ENCODE assay signal across 12 cellular contexts in the genomic region with DNA sequence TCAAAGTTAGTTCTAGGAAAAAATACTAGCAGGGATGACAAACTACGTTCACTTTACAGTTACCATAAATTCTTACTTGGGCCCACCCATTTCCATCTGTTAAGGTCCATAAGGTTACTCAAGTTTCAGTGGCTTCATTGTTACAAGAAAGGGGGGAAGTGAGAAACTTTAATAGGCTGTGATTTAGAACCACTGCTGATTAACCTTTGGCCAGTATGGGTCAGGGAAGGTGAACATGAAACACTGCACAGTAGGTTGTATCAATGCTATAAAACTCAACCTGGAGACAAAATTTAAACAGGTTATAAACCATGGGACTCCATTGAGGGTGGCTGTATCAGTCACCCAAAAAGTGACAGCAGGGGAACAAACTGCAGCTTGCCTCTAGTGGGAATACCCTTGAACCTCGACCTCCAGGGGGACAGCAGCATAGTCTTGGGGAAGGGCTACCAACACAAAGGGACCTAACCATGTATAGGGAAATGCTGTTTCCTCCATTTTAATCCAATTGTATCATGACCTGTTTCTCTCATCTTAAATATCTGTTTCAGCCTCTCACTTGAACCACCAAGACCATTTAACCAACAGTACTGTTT. TPM values are rescaled to one million over a fixed set of nuclear protein-coding genes. Genes with fewer than 3 reads are reported as not detected.
DNase-seq lines count a peak whose midpoint lies in the region; ATAC-seq and TF ChIP-seq lines count a peak whose summit lies in the region.
"Had no signal": no experiment of that assay in that cellular context is flagged by ENCODE, and none has a peak within 500 bp of the region (broad histone marks: within the 10 kb centered on the region; RNA-seq: fewer than 3 reads in every experiment).

No MANE protein-coding gene starts in this region.

- H3K27me3 Mint-ChIP-seq in activated CD4-positive, alpha-beta T cell treated with anti-CD3 and anti-CD28 coated beads for 36 hours = no peaks in the 10 kb centered on the region
- no peaks in the 10 kb centered on the region for H3K27me3 Mint-ChIP-seq in brain
- no peaks in the 10 kb centered on the region for H3K27me3 Mint-ChIP-seq in progenitor cell of endocrine pancreas

- peaks cover 50% of the 10 kb centered on the region for H3K4me1 Mint-ChIP-seq in activated CD4-positive, alpha-beta T cell treated with anti-CD3 and anti-CD28 coated beads for 36 hours
- H3K4me1 Mint-ChIP-seq in brain = peaks cover 53% of the 10 kb centered on the region
- H3K4me1 Mint-ChIP-seq in progenitor cell of endocrine pancreas (ENCODE audit: low read depth) = no peaks in the 10 kb centered on the region

- H3K36me3 ChIP-seq in HEK293 (ENCODE audit: control insufficient read depth in 2 of 2, insufficient read depth in 1 of 2, low read length in 2 of 2) = peaks cover 65 to 92% of the 10 kb centered on the region in 2 experiments

- H3K36me3 Mint-ChIP-seq in activated CD4-positive, alpha-beta T cell treated with anti-CD3 and anti-CD28 coated beads for 36 hours (ENCODE audit: low read depth) = peaks cover 69% of the 10 kb centered on the region
- H3K36me3 Mint-ChIP-seq in brain (peaks cover 77% of the 10 kb centered on the region), progenitor cell of endocrine pancreas (ENCODE audit: insufficient read depth) (peaks cover 19% of the 10 kb centered on the region)

- intact Hi-C loops in activated CD4-positive, alpha-beta T cell treated with anti-CD3 and anti-CD28 coated beads for 36 hours (cut with DNase I, micrococcal nuclease) = no loop called here

- CTCF ChIA-PET in activated CD4-positive, alpha-beta T cell treated with anti-CD3 and anti-CD28 coated beads for 36 hours (lab: Charles Lee) = interaction anchor here (0.7 kb wide), 1 partner anchor 55 kb away, joined by 3 read pairs; no protein-coding TSS in a partner anchor
- CTCF ChIA-PET in HEK293 (lab: Yijun Ruan, JAX) = interaction anchor here (0.7 kb wide), 1 partner anchor 657 kb away, joined by 3 read pairs; no protein-coding TSS in a partner anchor

- peak overlapping the region; percentile 72 for H3K27ac Mint-ChIP-seq in activated CD4-positive, alpha-beta T cell treated with anti-CD3 and anti-CD28 coated beads for 36 hours
- peak overlapping the region in 3 of 5 experiments; percentile 8 to 76 (median 12) for H3K27ac Mint-ChIP-seq in brain
- H3K27ac Mint-ChIP-seq in progenitor cell of endocrine pancreas = peak overlapping the region; percentile 33

- no peaks in the 10 kb centered on the region for H3K4me1 ChIP-seq in HEK293 (ENCODE audit: control insufficient read depth, insufficient read depth, low read length)
- H3K4me1 ChIP-seq: left lung had no signal

- ATAC-seq in activated CD4-positive, alpha-beta T cell treated with anti-CD3 and anti-CD28 coated beads for 36 hours = peak; percentile 16
- ATAC-seq in GM18511 (IDR thresholded peaks at IDR 0.05; ENCODE audit: unreplicated experiment) = no peak
- ATAC-seq: left lung had no signal

- no peaks in the 10 kb centered on the region for H3K9me3 ChIP-seq in HEK293 (ENCODE audit: control insufficient read depth, insufficient read depth, low read depth, low read length)
- H3K9me3 ChIP-seq: left lung had no signal

- peak overlapping the region; percentile 19; the same call in 1 of the 2 replicates for H3K27ac ChIP-seq in HEK293 (ENCODE audit: extremely low read depth, low read depth, low read length)
- H3K27ac ChIP-seq: left lung had no signal

- H3K4me3 ChIP-seq in HEK293 (ENCODE audit: low read depth, low read length) = no peak overlapping the region
- H3K4me3 ChIP-seq: left lung had no signal

- H3K4me3 Mint-ChIP-seq in activated CD4-positive, alpha-beta T cell treated with anti-CD3 and anti-CD28 coated beads for 36 hours = no peak overlapping the region
- H3K4me3 Mint-ChIP-seq in brain (no peak overlapping the region), progenitor cell of endocrine pancreas (ENCODE audit: low read depth) (no peak overlapping the region)

- TF ChIP-seq CTCF in HEK293 (tag by site-specific recombination; IDR thresholded peaks at IDR 0.05) = no peak
- TF ChIP-seq CTCF in brain (conservative IDR thresholded peaks at IDR 0.05) = no peak
- TF ChIP-seq CTCF in progenitor cell of endocrine pancreas (IDR thresholded peaks at IDR 0.05; ENCODE audit: unreplicated experiment) = no peak

- no peak for DNase-seq in activated CD4-positive, alpha-beta T cell treated with anti-CD3 and anti-CD28 coated beads for 36 hours
- DNase-seq in activated CD4-positive, alpha-beta T cell treated with anti-CD3 and anti-CD28 coated beads, Interleukin-2, amount 50 U/mL, for 48 hours = no peak
- DNase-seq in progenitor cell of endocrine pancreas (ENCODE audit: low spot score, unreplicated experiment) (no peak), hepatic stellate cell (ENCODE audit: low spot score) (no peak)
- DNase-seq in activated CD4-positive, alpha-beta T cell treated with anti-CD3 and anti-CD28 coated beads for 4 hours = no peak
- DNase-seq: activated CD8-positive, alpha-beta memory T cell treated with anti-CD3 and anti-CD28 coated beads, Interleukin-2, amount 50 U/mL, for 48 hours; left lung; NCI-H446; SHP77 had no signal

- POLR2A ChIA-PET in activated CD4-positive, alpha-beta T cell treated with anti-CD3 and anti-CD28 coated beads for 36 hours (lab: Charles Lee) = no interaction called here
- POLR2A ChIA-PET in HEK293 (lab: Yijun Ruan, JAX) = no interaction called here

- no peaks in the 10 kb centered on the region for H3K9me3 Mint-ChIP-seq in activated CD4-positive, alpha-beta T cell treated with anti-CD3 and anti-CD28 coated beads for 36 hours (ENCODE audit: low read depth)
- H3K9me3 Mint-ChIP-seq in brain (no peaks in the 10 kb centered on the region), progenitor cell of endocrine pancreas (ENCODE audit: low read depth) (no peaks in the 10 kb centered on the region)

TF ChIP-seq in HEK293, 187 proteins besides CTCF, POLR2A, EP300 and RAD21:
- TF ChIP-seq ZNF2 (tag by site-specific recombination; IDR thresholded peaks at IDR 0.05) (no peak), ZFP69B (tag by site-specific recombination; IDR thresholded peaks at IDR 0.05) (peak; percentile 34; the same call in 1 of the 2 replicates), FEZF1 (tag by site-specific recombination; IDR thresholded peaks at IDR 0.05) (peak; percentile 38; the same call in 1 of the 2 replicates), PRDM10 (tag by site-specific recombination; IDR thresholded peaks at IDR 0.05) (peak; percentile 43), SP7 (tag by site-specific recombination; IDR thresholded peaks at IDR 0.05) (0 out of 2 replicates have a peak, but pooled peaks have one; percentile 13), PRDM6 (tag by site-specific recombination; IDR thresholded peaks at IDR 0.05) (peak; percentile 24; the same call in 1 of the 2 replicates)
TF ChIP-seq in HEK293: peak in this region for 5.

RNA-seq across cellular contexts. Expression of gene PTRH2, which starts 10.4 kb away (rescaled TPM):
- 10 to 100 TPM; 41.7 to 54.7 TPM for total RNA-seq in activated CD4-positive, alpha-beta T cell treated with anti-CD3 and anti-CD28 coated beads for 36 hours
- 13.9 TPM for polyA plus RNA-seq in brain (ENCODE audit: insufficient read depth, low read depth, low replicate concordance)
- total RNA-seq in progenitor cell of endocrine pancreas = 19.2 and 23.8 TPM in 2 replicates

RNA-seq across cellular contexts. Expression of gene VMP1, which starts 10.7 kb away (rescaled TPM):
- 100 to 1,000 TPM; 378 to 402 TPM for total RNA-seq in activated CD4-positive, alpha-beta T cell treated with anti-CD3 and anti-CD28 coated beads for 36 hours
- polyA plus RNA-seq in brain (ENCODE audit: insufficient read depth, low read depth, low replicate concordance) = 34.0 TPM
- total RNA-seq in progenitor cell of endocrine pancreas = 162 and 177 TPM in 2 replicates

Comparison
In these comparisons a context has a peak if more than half of its experiments do, and no peak if none do; other contexts are left out.
1. H3K27ac Mint-ChIP-seq: peak in every context shown above with its lines; median percentile 72 in activated CD4-positive, alpha-beta T cell treated with anti-CD3 and anti-CD28 coated beads for 36 hours; 33 in progenitor cell of endocrine pancreas; 12 in brain.